Comparison of ENCODE assay signal across 10 cellular contexts in genomic region chr22:39292002-39292401, GRCh38. TPM values are rescaled to one million over a fixed set of nuclear protein-coding genes. Genes with fewer than 3 reads are reported as not detected.
DNase-seq lines count a peak whose midpoint lies in the region; ATAC-seq and TF ChIP-seq lines count a peak whose summit lies in the region.
"Had no signal": no experiment of that assay in that cellular context is flagged by ENCODE, and none has a peak within 500 bp of the region (broad histone marks: within the 10 kb centered on the region; RNA-seq: fewer than 3 reads in every experiment).

No MANE protein-coding gene starts in this region.

- intact Hi-C loops in Panc1 (cut with micrococcal nuclease; ENCODE audit: unreplicated experiment): loop anchor here (5.0 kb wide), 1 partner anchor 35 kb away; no protein-coding TSS in a partner anchor
- intact Hi-C loops in esophagus muscularis mucosa (cut with DNase I): no loop called here
- intact Hi-C loops in upper lobe of right lung (cut with DNase I): no loop called here

- H3K27me3 ChIP-seq in Panc1 (ENCODE audit: control insufficient read depth, insufficient read depth, low read length) (no peaks in the 10 kb centered on the region), esophagus muscularis mucosa (no peaks in the 10 kb centered on the region), upper lobe of right lung (no peaks in the 10 kb centered on the region)

- TF ChIP-seq EP300 in esophagus muscularis mucosa (IDR thresholded peaks at IDR 0.05): no peak

- H3K27ac ChIP-seq in Panc1 (ENCODE audit: low read length) (peak overlapping the region; percentile 72), esophagus muscularis mucosa (replicated peaks in 1 of 4) (peak overlapping the region; percentile 65 to 75 (median 74)), upper lobe of right lung (peak overlapping the region; percentile 61)

- peak; percentile 20 for ATAC-seq in Panc1
- peak; percentile 1 for ATAC-seq in upper lobe of right lung
- ATAC-seq in HG03571 (IDR thresholded peaks at IDR 0.05; ENCODE audit: unreplicated experiment): no peak

- H3K9me3 Mint-ChIP-seq in nephron: no peaks in the 10 kb centered on the region
- H3K9me3 Mint-ChIP-seq: IgD-negative memory B cell had no signal

- no peak for TF ChIP-seq CTCF in Panc1 (IDR thresholded peaks at IDR 0.05)
- TF ChIP-seq CTCF in esophagus muscularis mucosa (IDR thresholded peaks at IDR 0.05): no peak
- TF ChIP-seq CTCF in nephron (IDR thresholded peaks at IDR 0.05; ENCODE audit: unreplicated experiment in 3 of 3): no peak
- TF ChIP-seq CTCF in upper lobe of right lung (IDR thresholded peaks at IDR 0.05): no peak

- peaks cover 17% of the 10 kb centered on the region for H3K27me3 Mint-ChIP-seq in nephron (ENCODE audit: low read depth)
- H3K27me3 Mint-ChIP-seq: IgD-negative memory B cell had no signal

- 93% methylated on average over 11 of the region's 21 CpGs for WGBS in esophagus muscularis mucosa

- H3K9me3 ChIP-seq in Panc1 (ENCODE audit: control insufficient read depth, insufficient read depth, low read depth, low read length): no peaks in the 10 kb centered on the region
- no peaks in the 10 kb centered on the region for H3K9me3 ChIP-seq in esophagus muscularis mucosa
- H3K9me3 ChIP-seq in upper lobe of right lung: no peaks in the 10 kb centered on the region

- CTCF ChIA-PET in Panc1 (lab: Charles Lee): no interaction called here

- peak overlapping the region in 1 of 3 experiments; percentile 21 for H3K4me3 Mint-ChIP-seq in nephron
- H3K4me3 Mint-ChIP-seq: IgD-negative memory B cell had no signal

- no peak for TF ChIP-seq POLR2A in esophagus muscularis mucosa (IDR thresholded peaks at IDR 0.05; ENCODE audit: low read depth)

- DNase-seq in Panc1 (ENCODE audit: low read depth, low spot score) (no peak), esophagus muscularis mucosa (ENCODE audit: extremely low spot score) (no peak), upper lobe of right lung (no peak), NCI-H524 treated with DMSO at 0.1 percent for 48 hours (lab: John Stamatoyannopoulos, UW) (no peak), HPDE6-E6E7 (ENCODE audit: extremely low spot score) (no peak)
- DNase-seq in stimulated activated naive CD4-positive, alpha-beta T cell (lab: John Stamatoyannopoulos, UW): no peak
- DNase-seq: effector CD4-positive, alpha-beta T cell had no signal

- peaks cover 59% of the 10 kb centered on the region for H3K4me1 ChIP-seq in Panc1 (ENCODE audit: control insufficient read depth, insufficient read depth, low read length)
- peaks cover 35 to 38% (median 37%) of the 10 kb centered on the region in 4 donors for H3K4me1 ChIP-seq in esophagus muscularis mucosa
- H3K4me1 ChIP-seq in upper lobe of right lung: peaks cover 25% of the 10 kb centered on the region

- peak overlapping the region; percentile 96 to 98 (median 98) for H3K27ac Mint-ChIP-seq in nephron
- H3K27ac Mint-ChIP-seq: IgD-negative memory B cell had no signal

- BruUV-seq in Panc1 (replicated peaks; lab: Mats Ljungman, UMichigan): no TSS peak

- in situ Hi-C loops in Panc1 (cut with HindIII; ENCODE audit: low pct_unique_long_range_greater_than_20kb, low sequenced_read_pairs): no loop called here

- no peaks in the 10 kb centered on the region for H3K36me3 Mint-ChIP-seq in nephron (ENCODE audit: low read depth)
- H3K36me3 Mint-ChIP-seq: IgD-negative memory B cell had no signal

- H3K4me1 Mint-ChIP-seq in nephron: peaks cover 47% of the 10 kb centered on the region

- POLR2A ChIA-PET in Panc1 (lab: Charles Lee): no interaction called here

- H3K36me3 ChIP-seq in Panc1 (ENCODE audit: control insufficient read depth, insufficient read depth, low read length) (no peaks in the 10 kb centered on the region), esophagus muscularis mucosa (no peaks in the 10 kb centered on the region), upper lobe of right lung (no peaks in the 10 kb centered on the region)

- H3K4me3 ChIP-seq in Panc1 (ENCODE audit: low read depth in 2 of 2, low read length in 2 of 2): 0 out of 4 replicates have a peak overlapping the region, but pooled peaks of 1 of the 2 experiments have one; percentile 4
- no peak overlapping the region for H3K4me3 ChIP-seq in esophagus muscularis mucosa
- H3K4me3 ChIP-seq in upper lobe of right lung: no peak overlapping the region

RNA-seq across cellular contexts. Expression of gene RPL3, which starts 27.4 kb away (rescaled TPM):
- total RNA-seq in Panc1 (2021; ENCODE audit: unreplicated experiment): 885 TPM
- polyA plus RNA-seq in Panc1 (2012; ENCODE audit: insufficient read length): 1,559 TPM
- total RNA-seq in esophagus muscularis mucosa: 1,000 to 10,000 TPM; 2,019 to 2,284 (median 2,183) TPM
- 1,573 TPM for total RNA-seq in upper lobe of right lung

RNA-seq across cellular contexts. Expression of gene PDGFB, which starts 47.2 kb away (rescaled TPM):
- total RNA-seq in Panc1 (2021; ENCODE audit: unreplicated experiment) (78.0 TPM), esophagus muscularis mucosa (10 to 100 TPM; 12.3 to 25.4 (median 18.8) TPM), upper lobe of right lung (29.8 TPM)
- polyA plus RNA-seq in Panc1 (2012; ENCODE audit: insufficient read length): 109 TPM

RNA-seq across cellular contexts. Expression of gene SYNGR1, which starts 57.8 kb away (rescaled TPM):
- total RNA-seq in Panc1 (2021; ENCODE audit: unreplicated experiment): 17.8 TPM
- 47.0 TPM for polyA plus RNA-seq in Panc1 (2012; ENCODE audit: insufficient read length)
- 10 to 100 TPM; 14.4 to 29.4 (median 24.0) TPM for total RNA-seq in esophagus muscularis mucosa
- 14.0 TPM for total RNA-seq in upper lobe of right lung
